In genomic region chr17:45584092-45585036, GRCh38 we compare ENCODE assay signal across 8 cellular contexts.
DNase-seq lines count a peak whose midpoint lies in the region; ATAC-seq lines count a peak whose summit lies in the region.

No MANE protein-coding gene starts in this region.

- in situ Hi-C loops in T47D (cut with HindIII; ENCODE audit: low pct_unique_long_range_greater_than_20kb, low sequenced_read_pairs): no loop called here

- DNase-seq in SW480 (ENCODE audit: low spot score) (peak; percentile 96), T47D (ENCODE audit: low read depth in 1 of 2, low spot score in 1 of 2) (peak; percentile 75 to 78), islet precursor cell (peak; percentile 91), SKM-1 treated with dmso at 0.1 percent for 144 hours (lab: John Stamatoyannopoulos, UW; ENCODE audit: unreplicated experiment) (no peak), NCI-H1694 treated with DMSO at 0.1 percent for 48 hours (lab: John Stamatoyannopoulos, UW) (no peak)
- DNase-seq in stimulated activated CD4-positive, alpha-beta T cell treated with anti-CD3 and anti-CD28 coated beads, Interleukin-15, amount 100 ng/mL, for 48 hours (ENCODE audit: low read depth in 2 of 2): peak; percentile 49 to 58

- ATAC-seq in GM18858 (IDR thresholded peaks at IDR 0.05; ENCODE audit: unreplicated experiment) (peak; percentile 35), HG03045 (IDR thresholded peaks at IDR 0.05; ENCODE audit: unreplicated experiment) (peak; percentile 55)

Comparison
In these comparisons a context has a peak if more than half of its experiments do, and no peak if none do; other contexts are left out.
1. DNase-seq: peak in SW480 (single experiment), T47D (2 of 2), islet precursor cell (single experiment) and stimulated activated CD4-positive, alpha-beta T cell treated with anti-CD3 and anti-CD28 coated beads, Interleukin-15, amount 100 ng/mL, for 48 hours (2 of 2); none in SKM-1 treated with dmso at 0.1 percent for 144 hours (single experiment) and NCI-H1694 treated with DMSO at 0.1 percent for 48 hours (single experiment).